Comparison of ENCODE assay signal across 8 cellular contexts in the genomic region with DNA sequence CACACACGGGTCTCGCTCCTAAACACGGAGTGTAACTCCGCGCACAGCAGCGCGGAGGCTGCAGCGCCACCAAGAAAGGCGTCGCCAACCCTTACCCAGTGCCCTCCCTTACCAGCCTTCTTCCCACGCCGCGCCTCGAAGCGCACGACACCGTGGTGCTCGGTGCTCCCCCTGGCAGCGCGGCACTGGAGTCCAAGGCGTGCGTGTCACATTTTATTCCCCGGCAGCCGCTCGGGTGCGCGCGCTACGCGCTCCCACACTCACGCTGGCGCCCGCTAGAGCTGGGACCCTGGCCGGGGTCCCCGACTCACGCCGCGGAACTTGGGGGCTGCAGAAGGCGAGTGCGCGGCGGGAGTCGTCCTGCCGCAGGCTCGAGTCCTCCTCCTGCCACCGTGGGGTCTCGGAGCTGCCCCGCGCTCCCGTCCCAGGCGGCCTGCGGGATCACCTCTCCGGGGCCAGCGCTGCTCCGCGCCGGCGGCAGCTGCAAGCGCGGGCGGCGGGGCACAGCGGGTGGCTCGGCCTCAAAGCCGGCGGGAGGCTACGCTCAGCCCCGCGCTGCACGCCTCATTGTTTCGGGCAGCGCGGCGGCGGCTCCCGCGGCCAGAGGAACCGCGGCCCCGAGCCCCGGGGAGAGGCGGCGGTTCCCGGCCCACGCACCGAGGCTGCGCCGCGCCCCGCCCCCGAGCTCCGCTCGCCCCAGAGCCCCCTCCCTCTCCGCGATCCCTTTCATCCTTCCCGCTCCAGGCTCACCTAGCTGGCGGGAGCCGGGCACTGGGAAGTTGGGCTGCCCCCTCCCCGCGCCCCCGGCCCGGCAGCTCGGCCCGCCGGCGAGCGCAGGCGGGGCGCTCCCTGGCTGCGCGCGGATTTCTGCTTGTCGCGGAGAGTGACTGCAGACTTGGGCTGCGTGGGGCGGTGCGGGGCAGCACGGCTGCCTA. TPM values are rescaled to one million over a fixed set of nuclear protein-coding genes. Genes with fewer than 3 reads are reported as not detected.
DNase-seq lines count a peak whose midpoint lies in the region; ATAC-seq and TF ChIP-seq lines count a peak whose summit lies in the region.

A gene with protein sequence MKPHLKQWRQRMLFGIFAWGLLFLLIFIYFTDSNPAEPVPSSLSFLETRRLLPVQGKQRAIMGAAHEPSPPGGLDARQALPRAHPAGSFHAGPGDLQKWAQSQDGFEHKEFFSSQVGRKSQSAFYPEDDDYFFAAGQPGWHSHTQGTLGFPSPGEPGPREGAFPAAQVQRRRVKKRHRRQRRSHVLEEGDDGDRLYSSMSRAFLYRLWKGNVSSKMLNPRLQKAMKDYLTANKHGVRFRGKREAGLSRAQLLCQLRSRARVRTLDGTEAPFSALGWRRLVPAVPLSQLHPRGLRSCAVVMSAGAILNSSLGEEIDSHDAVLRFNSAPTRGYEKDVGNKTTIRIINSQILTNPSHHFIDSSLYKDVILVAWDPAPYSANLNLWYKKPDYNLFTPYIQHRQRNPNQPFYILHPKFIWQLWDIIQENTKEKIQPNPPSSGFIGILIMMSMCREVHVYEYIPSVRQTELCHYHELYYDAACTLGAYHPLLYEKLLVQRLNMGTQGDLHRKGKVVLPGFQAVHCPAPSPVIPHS (minus strand): TSS at position 187 of the 935 bp plus-strand sequence. CDS start 42,190 bp downstream, outside the sequence.

- H3K27ac Mint-ChIP-seq in osteocyte (ENCODE audit: unreplicated experiment), result peak within 1 kb of the TSS; percentile 89
- no peak within 1 kb of the TSS for H3K27ac Mint-ChIP-seq in activated T-helper 2 cell treated with anti-CD3 and anti-CD28 coated beads, Interferon-gamma antibody, Interleukin-2, Interleukin-4, amounts not matched to agents 10 μg/mL and 5 μg/mL and 100 μg/mL, durations not matched to agents 14 hours and 24 hours and 36 hours

- 0% methylated on average over 10 of the region's 118 CpGs; no CpG with 5 or more reads in 1 of the 2 donors for WGBS in gastroesophageal sphincter (ENCODE audit: low coverage in 1 of 2), 2 donors

- no peaks in the 10 kb centered on the region for H3K27me3 Mint-ChIP-seq in osteocyte (ENCODE audit: unreplicated experiment)
- peaks cover 33% of the 10 kb centered on the region for H3K27me3 Mint-ChIP-seq in activated T-helper 2 cell treated with anti-CD3 and anti-CD28 coated beads, Interferon-gamma antibody, Interleukin-2, Interleukin-4, amounts not matched to agents 10 μg/mL and 5 μg/mL and 100 μg/mL, durations not matched to agents 14 hours and 24 hours and 36 hours (ENCODE audit: low read depth)

- ATAC-seq in gastroesophageal sphincter, result peak; percentile 50
- no peak for ATAC-seq in HG02571 (IDR thresholded peaks at IDR 0.05; ENCODE audit: unreplicated experiment)

- peak in 1 of 2 donors; percentile 30 for TF ChIP-seq POLR2A in gastroesophageal sphincter (IDR thresholded peaks at IDR 0.05)

- no peaks in the 10 kb centered on the region for H3K36me3 ChIP-seq in gastroesophageal sphincter

- peak within 1 kb of the TSS; percentile 69 to 75 for H3K4me3 ChIP-seq in gastroesophageal sphincter

- DNase-seq in DMS79 (lab: John Stamatoyannopoulos, UW), result peak; percentile 31
- peak; percentile 50 for DNase-seq in NCI-H510A treated with DMSO at 0.1 percent for 48 hours (lab: John Stamatoyannopoulos, UW)
- peak; percentile 88 for DNase-seq in osteocyte (ENCODE audit: extremely low spot score, unreplicated experiment)
- no peak for DNase-seq in UCSD-AML1 (lab: John Stamatoyannopoulos, UW; ENCODE audit: unreplicated experiment)
- no peak for DNase-seq in activated T-helper 2 cell treated with anti-CD3 and anti-CD28 coated beads, Interferon-gamma antibody, Interleukin-2, Interleukin-4, amounts not matched to agents 10 μg/mL and 5 μg/mL and 100 μg/mL, durations not matched to agents 14 hours and 24 hours and 36 hours (ENCODE audit: low spot score)
- no peak for DNase-seq in NOMO-1 treated with dmso at 0.1 percent for 144 hours (lab: John Stamatoyannopoulos, UW; ENCODE audit: unreplicated experiment)

- no peaks in the 10 kb centered on the region for H3K9me3 ChIP-seq in gastroesophageal sphincter

- peaks cover 25% of the 10 kb centered on the region for H3K27me3 ChIP-seq in gastroesophageal sphincter

- peak within 1 kb of the TSS; percentile 91 for H3K4me3 Mint-ChIP-seq in osteocyte (ENCODE audit: unreplicated experiment)
- H3K4me3 Mint-ChIP-seq in activated T-helper 2 cell treated with anti-CD3 and anti-CD28 coated beads, Interferon-gamma antibody, Interleukin-2, Interleukin-4, amounts not matched to agents 10 μg/mL and 5 μg/mL and 100 μg/mL, durations not matched to agents 14 hours and 24 hours and 36 hours (ENCODE audit: low read depth), result no peak within 1 kb of the TSS

- H3K4me1 ChIP-seq in gastroesophageal sphincter, result peaks cover 0 to 35% (median 0%) of the 10 kb centered on the region in 3 donors

- H3K36me3 Mint-ChIP-seq in osteocyte (ENCODE audit: unreplicated experiment), result no peaks in the 10 kb centered on the region
- no peaks in the 10 kb centered on the region for H3K36me3 Mint-ChIP-seq in activated T-helper 2 cell treated with anti-CD3 and anti-CD28 coated beads, Interferon-gamma antibody, Interleukin-2, Interleukin-4, amounts not matched to agents 10 μg/mL and 5 μg/mL and 100 μg/mL, durations not matched to agents 14 hours and 24 hours and 36 hours (ENCODE audit: low read depth)

- H3K4me1 Mint-ChIP-seq in osteocyte (ENCODE audit: unreplicated experiment), result peaks cover 59% of the 10 kb centered on the region
- peaks cover 1% of the 10 kb centered on the region for H3K4me1 Mint-ChIP-seq in activated T-helper 2 cell treated with anti-CD3 and anti-CD28 coated beads, Interferon-gamma antibody, Interleukin-2, Interleukin-4, amounts not matched to agents 10 μg/mL and 5 μg/mL and 100 μg/mL, durations not matched to agents 14 hours and 24 hours and 36 hours (ENCODE audit: low read depth)

- intact Hi-C loops in activated T-helper 2 cell treated with anti-CD3 and anti-CD28 coated beads, Interferon-gamma antibody, Interleukin-2, Interleukin-4, amounts not matched to agents 10 μg/mL and 5 μg/mL and 100 μg/mL, durations not matched to agents 14 hours and 24 hours and 36 hours (cut with micrococcal nuclease), result no loop called here

- peak within 1 kb of the TSS; percentile 19 to 86 (median 78) for H3K27ac ChIP-seq in gastroesophageal sphincter

- TF ChIP-seq EP300 in gastroesophageal sphincter (IDR thresholded peaks at IDR 0.05), result no peak

- TF ChIP-seq CTCF in gastroesophageal sphincter (IDR thresholded peaks at IDR 0.05), result peak in 1 of 4 experiments; percentile 38
- no peak for TF ChIP-seq CTCF in osteocyte (IDR thresholded peaks at IDR 0.05)

- no peaks in the 10 kb centered on the region for H3K9me3 Mint-ChIP-seq in osteocyte (ENCODE audit: unreplicated experiment)
- H3K9me3 Mint-ChIP-seq in activated T-helper 2 cell treated with anti-CD3 and anti-CD28 coated beads, Interferon-gamma antibody, Interleukin-2, Interleukin-4, amounts not matched to agents 10 μg/mL and 5 μg/mL and 100 μg/mL, durations not matched to agents 14 hours and 24 hours and 36 hours, result no peaks in the 10 kb centered on the region

RNA-seq across cellular contexts. Expression of the gene that starts here (rescaled TPM):
- total RNA-seq in gastroesophageal sphincter (10 to 100 TPM in 3 of 4 donors, 1 to 10 TPM in 1; 2.4 to 29.0 (median 20.6) TPM), osteocyte (132 and 139 TPM in 2 replicates)
- not detected in 2 replicates for total RNA-seq in activated T-helper 2 cell treated with anti-CD3 and anti-CD28 coated beads, Interferon-gamma antibody, Interleukin-2, Interleukin-4, amounts not matched to agents 10 μg/mL and 5 μg/mL and 100 μg/mL, durations not matched to agents 14 hours and 24 hours and 36 hours

Comparison
In these comparisons a context has a peak if more than half of its experiments do, and no peak if none do; other contexts are left out.
1. DNase-seq: peak in DMS79 (single experiment), NCI-H510A treated with DMSO at 0.1 percent for 48 hours (single experiment) and osteocyte (single experiment); none in UCSD-AML1 (single experiment), activated T-helper 2 cell treated with anti-CD3 and anti-CD28 coated beads, Interferon-gamma antibody, Interleukin-2, Interleukin-4, amounts not matched to agents 10 μg/mL and 5 μg/mL and 100 μg/mL, durations not matched to agents 14 hours and 24 hours and 36 hours (single experiment) and NOMO-1 treated with dmso at 0.1 percent for 144 hours (single experiment).